11 cellular contexts compared by ENCODE assay signal in the genomic region with DNA sequence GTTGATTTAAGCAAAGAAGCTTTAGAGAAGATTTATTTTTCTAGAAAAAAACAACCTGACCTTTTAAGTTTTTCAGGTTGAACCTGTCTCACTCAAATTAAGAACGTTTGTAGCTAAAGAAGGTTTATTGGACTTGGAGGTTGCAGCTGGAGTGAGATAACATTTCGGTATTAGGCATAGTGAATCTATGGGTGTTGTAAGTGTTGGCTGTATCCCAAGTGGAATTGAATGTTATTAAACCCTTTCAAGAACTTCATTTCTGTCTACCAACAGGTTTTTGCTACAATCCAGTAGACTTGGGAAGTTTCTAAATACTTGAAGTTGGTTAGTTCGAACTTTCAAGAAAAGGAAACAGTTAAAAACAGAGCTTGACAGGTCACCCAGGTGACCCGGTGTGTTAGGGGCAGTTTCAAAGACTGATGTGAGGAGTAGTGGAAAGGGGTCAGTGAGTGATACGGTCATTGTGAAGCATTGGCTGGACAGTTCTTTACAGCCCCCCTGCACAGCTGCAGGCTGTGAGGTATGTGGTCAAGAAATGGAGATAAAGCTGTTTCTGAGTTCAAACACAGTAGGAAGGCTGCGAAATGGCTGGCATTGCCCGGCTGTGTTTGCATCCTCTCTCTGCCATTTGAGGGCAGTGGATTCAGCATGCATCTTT. TPM values are rescaled to one million over a fixed set of nuclear protein-coding genes. Genes with fewer than 3 reads are reported as not detected.
A peak's percentile ranks its signal among the peaks of the same experiment; 100 is the strongest.
DNase-seq lines count a peak whose midpoint lies in the region; ATAC-seq and TF ChIP-seq lines count a peak whose summit lies in the region.
"Had no signal": no experiment of that assay in that cellular context is flagged by ENCODE, and none has a peak within 500 bp of the region (broad histone marks: within the 10 kb centered on the region; RNA-seq: fewer than 3 reads in every experiment).

No MANE protein-coding gene starts in this region.

- H3K36me3 ChIP-seq in iPS-15b (ENCODE audit: control insufficient read depth, insufficient read depth, low read length) (no peaks in the 10 kb centered on the region), tibial artery (no peaks in the 10 kb centered on the region)

- peak overlapping the region; percentile 8 for H3K4me3 Mint-ChIP-seq in activated naive CD4-positive, alpha-beta T cell treated with anti-CD3 and anti-CD28 coated beads for 36 hours
- peak overlapping the region; percentile 96 for H3K4me3 Mint-ChIP-seq in activated CD4-positive, alpha-beta memory T cell treated with anti-CD3 and anti-CD28 coated beads, Interleukin-2, amount 10 ng/mL, durations not matched to agents 7 days and 5 days

- DNase-seq in activated naive CD4-positive, alpha-beta T cell treated with anti-CD3 and anti-CD28 coated beads for 36 hours: no peak
- no peak for DNase-seq in activated naive CD4-positive, alpha-beta T cell treated with anti-CD3 and anti-CD28 coated beads, Interleukin-2, amount 50 U/mL, for 72 hours (ENCODE audit: low spot score in 2 of 2)
- no peak for DNase-seq in activated CD4-positive, alpha-beta memory T cell treated with anti-CD3 and anti-CD28 coated beads, Interleukin-2, amount 10 ng/mL, durations not matched to agents 7 days and 5 days
- DNase-seq in tibial artery (peak in 1 of 2 donors; percentile 55), dermis blood vessel endothelial cell (no peak), SKM-1 treated with dmso at 0.1 percent for 144 hours (lab: John Stamatoyannopoulos, UW; ENCODE audit: unreplicated experiment) (no peak)
- DNase-seq: activated CD8-positive, alpha-beta memory T cell treated with anti-CD3 and anti-CD28 coated beads for 24 hours; NCI-H446 treated with DMSO at 0.1 percent for 48 hours had no signal

- CTCF ChIA-PET in activated naive CD4-positive, alpha-beta T cell treated with anti-CD3 and anti-CD28 coated beads for 36 hours (lab: Charles Lee): interaction anchor here (0.6 to 1.7 kb wide), 3 partner anchors 22 to 163 kb away, joined by 3 to 7 read pairs (median 4); no protein-coding TSS in a partner anchor
- CTCF ChIA-PET in activated CD4-positive, alpha-beta memory T cell treated with anti-CD3 and anti-CD28 coated beads, Interleukin-2, amount 10 ng/mL, durations not matched to agents 7 days and 5 days (lab: Charles Lee): interaction anchor here (0.6 to 2.6 kb wide), 10 partner anchors 20 to 1054 kb away, joined by 3 to 15 read pairs (median 4); a partner anchor contains a TSS

- H3K4me1 Mint-ChIP-seq in activated naive CD4-positive, alpha-beta T cell treated with anti-CD3 and anti-CD28 coated beads for 36 hours (ENCODE audit: low read depth): peaks cover 29% of the 10 kb centered on the region
- peaks cover 32% of the 10 kb centered on the region for H3K4me1 Mint-ChIP-seq in activated CD4-positive, alpha-beta memory T cell treated with anti-CD3 and anti-CD28 coated beads, Interleukin-2, amount 10 ng/mL, durations not matched to agents 7 days and 5 days

- no peak overlapping the region for H3K27ac Mint-ChIP-seq in activated naive CD4-positive, alpha-beta T cell treated with anti-CD3 and anti-CD28 coated beads for 36 hours
- no peak overlapping the region for H3K27ac Mint-ChIP-seq in activated naive CD4-positive, alpha-beta T cell treated with anti-CD3 and anti-CD28 coated beads, Interleukin-2, amount 50 U/mL, for 72 hours
- H3K27ac Mint-ChIP-seq in activated CD4-positive, alpha-beta memory T cell treated with anti-CD3 and anti-CD28 coated beads, Interleukin-2, amount 10 ng/mL, durations not matched to agents 7 days and 5 days: peak overlapping the region; percentile 100

- POLR2A ChIA-PET in activated CD4-positive, alpha-beta memory T cell treated with anti-CD3 and anti-CD28 coated beads, Interleukin-2, amount 10 ng/mL, durations not matched to agents 7 days and 5 days (lab: Charles Lee): interaction anchor here (0.7 to 15.5 kb wide), 10 partner anchors 11 to 423 kb away, joined by 3 to 658 read pairs (median 5); a partner anchor contains a TSS

- intact Hi-C loops in activated naive CD4-positive, alpha-beta T cell treated with anti-CD3 and anti-CD28 coated beads for 36 hours (cut with micrococcal nuclease): loop anchor here (10.0 kb wide), 1 partner anchor 964 kb away; a partner anchor contains a TSS
- intact Hi-C loops in tibial artery (cut with DNase I; ENCODE audit: low total_unique reads): loop anchor here (2.0 to 5.0 kb wide), 2 partner anchors 128 to 186 kb away; a partner anchor contains a TSS

- peaks cover 15% of the 10 kb centered on the region for H3K36me3 Mint-ChIP-seq in activated naive CD4-positive, alpha-beta T cell treated with anti-CD3 and anti-CD28 coated beads for 36 hours (ENCODE audit: low read depth)
- H3K36me3 Mint-ChIP-seq in activated naive CD4-positive, alpha-beta T cell treated with anti-CD3 and anti-CD28 coated beads, Interleukin-2, amount 50 U/mL, for 72 hours: peaks cover 22 to 30% of the 10 kb centered on the region in 2 donors
- H3K36me3 Mint-ChIP-seq in activated CD4-positive, alpha-beta memory T cell treated with anti-CD3 and anti-CD28 coated beads, Interleukin-2, amount 10 ng/mL, durations not matched to agents 7 days and 5 days (ENCODE audit: low read depth): peaks cover 20% of the 10 kb centered on the region

- ATAC-seq in activated naive CD4-positive, alpha-beta T cell treated with anti-CD3 and anti-CD28 coated beads, Interleukin-2, amount 50 U/mL, for 72 hours: no peak
- no peak for ATAC-seq in GM21786 (IDR thresholded peaks at IDR 0.05; ENCODE audit: unreplicated experiment)
- ATAC-seq: mucosa of descending colon had no signal

- H3K4me1 ChIP-seq in iPS-15b (ENCODE audit: control insufficient read depth, insufficient read depth, low read length): peaks cover 2% of the 10 kb centered on the region
- peaks cover 0 to 39% (median 24%) of the 10 kb centered on the region in 4 donors for H3K4me1 ChIP-seq in tibial artery

- TF ChIP-seq CTCF in tibial artery (IDR thresholded peaks at IDR 0.05): no peak

- H3K9me3 Mint-ChIP-seq in activated naive CD4-positive, alpha-beta T cell treated with anti-CD3 and anti-CD28 coated beads for 36 hours: peaks cover 2% of the 10 kb centered on the region
- H3K9me3 Mint-ChIP-seq in activated naive CD4-positive, alpha-beta T cell treated with anti-CD3 and anti-CD28 coated beads, Interleukin-2, amount 50 U/mL, for 72 hours: no peaks in the 10 kb centered on the region
- H3K9me3 Mint-ChIP-seq in activated CD4-positive, alpha-beta memory T cell treated with anti-CD3 and anti-CD28 coated beads, Interleukin-2, amount 10 ng/mL, durations not matched to agents 7 days and 5 days: no peaks in the 10 kb centered on the region

- no peak overlapping the region for H3K9ac ChIP-seq in iPS-15b (ENCODE audit: low read depth, low read length)

- H3K4me3 ChIP-seq in iPS-15b (ENCODE audit: low read depth, low read length): peak overlapping the region; percentile 92
- peak overlapping the region; percentile 80 to 98 for H3K4me3 ChIP-seq in tibial artery
- H3K4me3 ChIP-seq: mucosa of descending colon had no signal

- H3K27me3 ChIP-seq in iPS-15b (ENCODE audit: control insufficient read depth, insufficient read depth, low read length): no peaks in the 10 kb centered on the region
- no peaks in the 10 kb centered on the region for H3K27me3 ChIP-seq in tibial artery

- peak overlapping the region; percentile 90 to 91 for H3K27ac ChIP-seq in tibial artery

- no peaks in the 10 kb centered on the region for H3K27me3 Mint-ChIP-seq in activated naive CD4-positive, alpha-beta T cell treated with anti-CD3 and anti-CD28 coated beads for 36 hours (ENCODE audit: low read depth)
- no peaks in the 10 kb centered on the region for H3K27me3 Mint-ChIP-seq in activated CD4-positive, alpha-beta memory T cell treated with anti-CD3 and anti-CD28 coated beads, Interleukin-2, amount 10 ng/mL, durations not matched to agents 7 days and 5 days

- H3K9me3 ChIP-seq in iPS-15b (ENCODE audit: control insufficient read depth, insufficient read depth, low read length) (no peaks in the 10 kb centered on the region), tibial artery (no peaks in the 10 kb centered on the region)
- H3K9me3 ChIP-seq: mucosa of descending colon had no signal

RNA-seq across cellular contexts. Expression of a gene that starts 2.5 kb away (rescaled TPM):
- total RNA-seq in activated naive CD4-positive, alpha-beta T cell treated with anti-CD3 and anti-CD28 coated beads for 36 hours: 10 to 100 TPM; 12.6 to 12.9 TPM
- total RNA-seq in activated naive CD4-positive, alpha-beta T cell treated with anti-CD3 and anti-CD28 coated beads, Interleukin-2, amount 50 U/mL, for 72 hours: 10 to 100 TPM; 14.2 to 19.5 TPM
- 10 to 100 TPM; 33.7 to 34.9 TPM for total RNA-seq in activated CD4-positive, alpha-beta memory T cell treated with anti-CD3 and anti-CD28 coated beads, Interleukin-2, amount 10 ng/mL, durations not matched to agents 7 days and 5 days
- total RNA-seq in dermis blood vessel endothelial cell: 41.9 and 53.4 TPM in 2 replicates

RNA-seq across cellular contexts. Expression of a gene that starts 26.0 kb away (rescaled TPM):
- total RNA-seq in activated naive CD4-positive, alpha-beta T cell treated with anti-CD3 and anti-CD28 coated beads for 36 hours: not detected
- total RNA-seq in activated naive CD4-positive, alpha-beta T cell treated with anti-CD3 and anti-CD28 coated beads, Interleukin-2, amount 50 U/mL, for 72 hours: not detected
- total RNA-seq in activated CD4-positive, alpha-beta memory T cell treated with anti-CD3 and anti-CD28 coated beads, Interleukin-2, amount 10 ng/mL, durations not matched to agents 7 days and 5 days: not detected
- 0.17 and 2.0 TPM in 2 replicates for total RNA-seq in dermis blood vessel endothelial cell

RNA-seq across cellular contexts. Expression of a gene that starts 33.5 kb away (rescaled TPM):
- 1 to 10 TPM; 7.8 to 7.9 TPM for total RNA-seq in activated naive CD4-positive, alpha-beta T cell treated with anti-CD3 and anti-CD28 coated beads for 36 hours
- 10 to 100 TPM; 12.4 to 15.0 TPM for total RNA-seq in activated naive CD4-positive, alpha-beta T cell treated with anti-CD3 and anti-CD28 coated beads, Interleukin-2, amount 50 U/mL, for 72 hours
- total RNA-seq in activated CD4-positive, alpha-beta memory T cell treated with anti-CD3 and anti-CD28 coated beads, Interleukin-2, amount 10 ng/mL, durations not matched to agents 7 days and 5 days: 10 to 100 TPM; 27.9 to 28.1 TPM
- 4.9 and 6.8 TPM in 2 replicates for total RNA-seq in dermis blood vessel endothelial cell
